11 cellular contexts compared by ENCODE assay signal in genomic region chr14:39097159-39097558, GRCh38. TPM values are rescaled to one million over a fixed set of nuclear protein-coding genes. Genes with fewer than 3 reads are reported as not detected.
A peak's percentile ranks its signal among the peaks of the same experiment; 100 is the strongest.
DNase-seq lines count a peak whose midpoint lies in the region; ATAC-seq and TF ChIP-seq lines count a peak whose summit lies in the region.
"Had no signal": no experiment of that assay in that cellular context is flagged by ENCODE, and none has a peak within 500 bp of the region (broad histone marks: within the 10 kb centered on the region; RNA-seq: fewer than 3 reads in every experiment).

No MANE protein-coding gene starts in this region.

- peak; percentile 99 for ATAC-seq in activated naive CD8-positive, alpha-beta T cell treated with anti-CD3 and anti-CD28 coated beads, Interleukin-2, amount 50 U/mL, for 24 hours
- ATAC-seq in left colon (peak; percentile 74), SK-N-SH treated with all-trans-retinoic acid at 6 μM for 48 hours (no peak)

- H3K27me3 ChIP-seq in suprapubic skin (no peaks in the 10 kb centered on the region), sigmoid colon (no peaks in the 10 kb centered on the region)

- TF ChIP-seq CTCF in suprapubic skin (IDR thresholded peaks at IDR 0.05) (no peak), sigmoid colon (IDR thresholded peaks at IDR 0.05) (no peak)

- no peaks in the 10 kb centered on the region for H3K27me3 Mint-ChIP-seq in activated naive CD8-positive, alpha-beta T cell treated with anti-CD3 and anti-CD28 coated beads, Interleukin-2, amount 50 U/mL, for 24 hours

- peaks cover 51% of the 10 kb centered on the region for H3K4me1 Mint-ChIP-seq in activated naive CD8-positive, alpha-beta T cell treated with anti-CD3 and anti-CD28 coated beads, Interleukin-2, amount 50 U/mL, for 24 hours

- no peak overlapping the region for H3K4me3 ChIP-seq in suprapubic skin
- H3K4me3 ChIP-seq in sigmoid colon: no peak overlapping the region
- H3K4me3 ChIP-seq: PC-9 had no signal

- H3K9me3 ChIP-seq in suprapubic skin (no peaks in the 10 kb centered on the region), sigmoid colon (no peaks in the 10 kb centered on the region)

- peaks cover 17% of the 10 kb centered on the region for H3K36me3 Mint-ChIP-seq in activated naive CD8-positive, alpha-beta T cell treated with anti-CD3 and anti-CD28 coated beads, Interleukin-2, amount 50 U/mL, for 24 hours (ENCODE audit: low read depth)

- H3K36me3 ChIP-seq in suprapubic skin (peaks cover 23% of the 10 kb centered on the region), sigmoid colon (peaks cover 0 to 34% (median 14%) of the 10 kb centered on the region in 4 donors)

- no peak overlapping the region for H3K27ac ChIP-seq in suprapubic skin
- H3K27ac ChIP-seq in sigmoid colon: peak overlapping the region in 2 of 4 donors; percentile 12 to 21
- H3K27ac ChIP-seq: PC-9 had no signal

- H3K9me3 Mint-ChIP-seq in activated naive CD8-positive, alpha-beta T cell treated with anti-CD3 and anti-CD28 coated beads, Interleukin-2, amount 50 U/mL, for 24 hours: no peaks in the 10 kb centered on the region

- no peak for TF ChIP-seq EP300 in suprapubic skin (IDR thresholded peaks at IDR 0.05)
- TF ChIP-seq EP300 in sigmoid colon (IDR thresholded peaks at IDR 0.05): no peak

- TF ChIP-seq POLR2A in suprapubic skin (IDR thresholded peaks at IDR 0.05) (no peak), sigmoid colon (IDR thresholded peaks at IDR 0.05) (no peak)

- H3K4me3 Mint-ChIP-seq in activated naive CD8-positive, alpha-beta T cell treated with anti-CD3 and anti-CD28 coated beads, Interleukin-2, amount 50 U/mL, for 24 hours: peak overlapping the region; percentile 29

- intact Hi-C loops in left colon (cut with DNase I, micrococcal nuclease) (no loop called here), sigmoid colon (cut with DNase I) (no loop called here)

- peaks cover 11% of the 10 kb centered on the region for H3K4me1 ChIP-seq in suprapubic skin
- peaks cover 0 to 49% (median 33%) of the 10 kb centered on the region in 4 donors for H3K4me1 ChIP-seq in sigmoid colon

- peak; percentile 27 for DNase-seq in stimulated activated CD4-positive, alpha-beta T cell treated with anti-CD3 and anti-CD28 coated beads, Interleukin-4, amount 100 ng/mL, for 24 hours
- DNase-seq in stimulated activated CD4-positive, alpha-beta T cell treated with anti-CD3 and anti-CD28 coated beads, Interleukin-2, amount 100 ng/mL, for 48 hours: no peak
- DNase-seq in activated naive CD8-positive, alpha-beta T cell treated with anti-CD3 and anti-CD28 coated beads, Interleukin-2, amount 50 U/mL, for 24 hours: peak; percentile 10
- DNase-seq in left colon: no peak
- DNase-seq in mesenteric fat pad (ENCODE audit: low spot score): no peak
- no peak for DNase-seq in suprapubic skin (ENCODE audit: low spot score in 2 of 2)
- no peak for DNase-seq in sigmoid colon
- DNase-seq: COR-L47; effector memory CD4-positive, alpha-beta T cell; PC-9 had no signal

- WGBS in suprapubic skin: 50% methylated on average over 3 of the region's 3 CpGs
- 53 to 58% methylated on average over 3 of the region's 3 CpGs for WGBS in sigmoid colon, 2 donors

- H3K27ac Mint-ChIP-seq in activated naive CD8-positive, alpha-beta T cell treated with anti-CD3 and anti-CD28 coated beads, Interleukin-2, amount 50 U/mL, for 24 hours: peak overlapping the region; percentile 58

TF ChIP-seq in SK-N-SH treated with all-trans-retinoic acid at 6 μM for 48 hours, 23 proteins besides CTCF, POLR2A, EP300 and RAD21 (continues in another document):
- TF ChIP-seq CSDC2 (CRISPR knock-in tag; IDR thresholded peaks at IDR 0.05) (no peak), BACH2 (CRISPR knock-in tag; IDR thresholded peaks at IDR 0.05; ENCODE audit: borderline replicate concordance) (no peak), CSRNP3 (CRISPR knock-in tag; IDR thresholded peaks at IDR 0.05) (no peak), POU6F1 (CRISPR knock-in tag; IDR thresholded peaks at IDR 0.05; ENCODE audit: borderline replicate concordance, low read depth) (no peak), ZC3H10 (CRISPR knock-in tag; IDR thresholded peaks at IDR 0.05) (no peak), ESRRG (CRISPR knock-in tag; IDR thresholded peaks at IDR 0.05) (no peak), ISL1 (CRISPR knock-in tag; IDR thresholded peaks at IDR 0.05) (no peak), PATZ1 (CRISPR knock-in tag; IDR thresholded peaks at IDR 0.05; ENCODE audit: borderline replicate concordance) (no peak), OSR1 (CRISPR knock-in tag; IDR thresholded peaks at IDR 0.05) (no peak), TOX (CRISPR knock-in tag; IDR thresholded peaks at IDR 0.05; ENCODE audit: borderline replicate concordance) (no peak), CREB5 (CRISPR knock-in tag; IDR thresholded peaks at IDR 0.05; ENCODE audit: low read depth) (no peak), ZNF565 (CRISPR knock-in tag; conservative IDR thresholded peaks at IDR 0.05; ENCODE audit: low read depth) (no peak), TCF4 (CRISPR knock-in tag; IDR thresholded peaks at IDR 0.05; ENCODE audit: borderline replicate concordance) (no peak)

RNA-seq across cellular contexts. Expression of gene SEC23A, which starts 5.9 kb away (rescaled TPM):
- total RNA-seq in left colon: 100 to 1,000 TPM; 111 to 121 TPM
- 139 TPM for total RNA-seq in mesenteric fat pad
- total RNA-seq in suprapubic skin: 10 to 100 TPM; 33.8 to 59.1 (median 50.3) TPM
- total RNA-seq in sigmoid colon: 100 to 1,000 TPM; 118 to 235 (median 176) TPM
- 10 to 100 TPM; 25.2 to 53.9 (median 28.7) TPM for polyA plus RNA-seq in sigmoid colon

RNA-seq across cellular contexts. Expression of gene GEMIN2, which starts 17.0 kb away (rescaled TPM):
- 1 to 10 TPM; 5.0 to 5.5 TPM for total RNA-seq in left colon
- total RNA-seq in mesenteric fat pad: 9.1 TPM
- 10 to 100 TPM in 3 of 4 donors, 1 to 10 TPM in 1; 9.9 to 19.5 (median 13.0) TPM for total RNA-seq in suprapubic skin
- total RNA-seq in sigmoid colon: 10 to 100 TPM in 3 of 4 donors, 1 to 10 TPM in 1; 8.0 to 27.8 (median 16.7) TPM
- 10 to 100 TPM in 1 of 3 donors, 1 to 10 TPM in 2; 8.3 to 12.2 (median 9.6) TPM for polyA plus RNA-seq in sigmoid colon

Comparison
In these comparisons a context has a peak if more than half of its experiments do, and no peak if none do; other contexts are left out.
1. DNase-seq: peak in stimulated activated CD4-positive, alpha-beta T cell treated with anti-CD3 and anti-CD28 coated beads, Interleukin-4, amount 100 ng/mL, for 24 hours (single experiment) and activated naive CD8-positive, alpha-beta T cell treated with anti-CD3 and anti-CD28 coated beads, Interleukin-2, amount 50 U/mL, for 24 hours (single experiment); none in stimulated activated CD4-positive, alpha-beta T cell treated with anti-CD3 and anti-CD28 coated beads, Interleukin-2, amount 100 ng/mL, for 48 hours (0 of 2), left colon (0 of 2), mesenteric fat pad (single experiment), suprapubic skin (0 of 2) and sigmoid colon (single experiment).